ENCODE assay signal across 17 cellular contexts in genomic region chr20:51287628-51288413, GRCh38.
DNase-seq lines count a peak whose midpoint lies in the region; TF ChIP-seq lines count a peak whose summit lies in the region.
"Had no signal": no experiment of that assay in that cellular context is flagged by ENCODE, and none has a peak within 500 bp of the region (broad histone marks: within the 10 kb centered on the region; RNA-seq: fewer than 3 reads in every experiment).

No MANE protein-coding gene starts in this region.

- peaks cover 26% of the 10 kb centered on the region for H3K4me1 Mint-ChIP-seq in type B pancreatic cell (ENCODE audit: unreplicated experiment)
- H3K4me1 Mint-ChIP-seq: CD8-positive, alpha-beta memory T cell had no signal

- H3K36me3 Mint-ChIP-seq in type B pancreatic cell, result no peaks in the 10 kb centered on the region
- H3K36me3 Mint-ChIP-seq: CD8-positive, alpha-beta memory T cell had no signal

- H3K27ac Mint-ChIP-seq in type B pancreatic cell, result peak overlapping the region; percentile 73
- H3K27ac Mint-ChIP-seq: CD8-positive, alpha-beta memory T cell had no signal

- H3K27me3 Mint-ChIP-seq in type B pancreatic cell, result no peaks in the 10 kb centered on the region

- no peak for TF ChIP-seq CTCF in type B pancreatic cell (conservative IDR thresholded peaks at IDR 0.05)

- H3K4me3 Mint-ChIP-seq in type B pancreatic cell, result peak overlapping the region; percentile 5
- H3K4me3 Mint-ChIP-seq: CD8-positive, alpha-beta memory T cell had no signal

- DNase-seq in M059J (ENCODE audit: low read depth) (peak; percentile 30), pons (ENCODE audit: low spot score) (peak; percentile 43), type B pancreatic cell (ENCODE audit: extremely low spot score, unreplicated experiment) (no peak), HK-2 (ENCODE audit: unreplicated experiment) (no peak), SKM-1 treated with dmso at 0.1 percent for 144 hours (lab: John Stamatoyannopoulos, UW; ENCODE audit: unreplicated experiment) (no peak)
- no peak for DNase-seq in stimulated activated CD4-positive, alpha-beta T cell treated with anti-CD3 and anti-CD28 coated beads, Interleukin-12 subunit alpha, Interleukin-12 subunit beta, amount 100 ng/mL, for 4 hours
- DNase-seq: CD8-positive, alpha-beta memory T cell; DMS79 treated with DMSO at 0.1 percent for 48 hours; NCI-H1417 treated with DMSO at 0.1 percent for 48 hours; NCI-H187 treated with DMSO at 0.1 percent for 48 hours; NCI-H2171; NCI-H69; NK-92 treated with Interleukin-12 subunit alpha and Interleukin-12 subunit beta, amount 100 ng/mL, for 24 hours; Peyer's patch had no signal

- peak overlapping the region; percentile 34 for H3K27ac ChIP-seq in angular gyrus (ENCODE audit: low read depth, low read length)
- H3K27ac ChIP-seq: KMS-11, Peyer's patch, SK-N-MC had no signal

- H3K9me3 Mint-ChIP-seq in type B pancreatic cell, result no peaks in the 10 kb centered on the region
- H3K9me3 Mint-ChIP-seq: CD8-positive, alpha-beta memory T cell had no signal

Comparison
In these comparisons a context has a peak if more than half of its experiments do, and no peak if none do; other contexts are left out.
1. DNase-seq: peak in M059J (single experiment) and pons (single experiment); none in type B pancreatic cell (single experiment), HK-2 (single experiment), SKM-1 treated with dmso at 0.1 percent for 144 hours (single experiment) and stimulated activated CD4-positive, alpha-beta T cell treated with anti-CD3 and anti-CD28 coated beads, Interleukin-12 subunit alpha, Interleukin-12 subunit beta, amount 100 ng/mL, for 4 hours (single experiment).